14 cellular contexts compared by ENCODE assay signal in the genomic region with DNA sequence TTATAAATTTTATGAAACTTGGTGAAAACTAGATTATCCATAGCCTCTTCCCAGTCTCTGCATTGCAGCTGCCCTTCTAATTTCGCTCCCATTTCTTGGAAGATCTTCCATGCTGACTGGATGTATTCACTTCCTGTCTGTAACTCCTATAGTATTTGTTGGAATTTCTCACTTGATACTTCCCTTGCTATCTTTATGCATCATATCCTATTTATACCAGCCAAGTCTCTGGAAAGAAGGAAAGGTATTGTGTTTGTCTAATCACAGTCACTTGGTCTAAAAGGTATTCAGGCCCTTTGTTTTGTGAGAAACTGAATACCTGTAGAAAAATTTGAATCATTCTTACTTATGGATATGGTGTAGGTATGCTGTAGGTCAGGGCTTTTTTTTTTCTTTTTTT.
DNase-seq lines count a peak whose midpoint lies in the region; ATAC-seq and TF ChIP-seq lines count a peak whose summit lies in the region.
"Had no signal": no experiment of that assay in that cellular context is flagged by ENCODE, and none has a peak within 500 bp of the region (broad histone marks: within the 10 kb centered on the region; RNA-seq: fewer than 3 reads in every experiment).

No MANE protein-coding gene starts in this region.

- POLR2A ChIA-PET in RWPE1 (lab: Yijun Ruan, JAX; ENCODE audit: low non-redundant PET), result no interaction called here

- ATAC-seq in left colon, result no peak
- ATAC-seq: CD8-positive, alpha-beta T cell; K562 had no signal

- intact Hi-C loops in Calu3 (cut with micrococcal nuclease; ENCODE audit: unreplicated experiment) (no loop called here), left colon (cut with DNase I, micrococcal nuclease) (no loop called here)

- DNase-seq in Calu3 (no peak), HT1080 (ENCODE audit: low read depth) (peak; percentile 66), RWPE1 (ENCODE audit: low spot score) (peak; percentile 10), dermis blood vessel endothelial cell (peak; percentile 40), HUDEP-2 (lab: John Stamatoyannopoulos, UW; ENCODE audit: unreplicated experiment in 76 of 76) (no peak), left colon (no peak), activated gamma-delta T cell (lab: John Stamatoyannopoulos, UW) (no peak), immature natural killer cell (no peak)
- DNase-seq: CD8-positive, alpha-beta T cell; DMS 273 treated with DMSO at 0.1 percent for 48 hours; GM23248 had no signal

- no peak for TF ChIP-seq CTCF in Calu3 (IDR thresholded peaks at IDR 0.05; ENCODE audit: unreplicated experiment)
- no peak for TF ChIP-seq CTCF in RWPE1 (conservative IDR thresholded peaks at IDR 0.05; ENCODE audit: low read depth)

- H3K4me3 Mint-ChIP-seq in Calu3 (ENCODE audit: low read depth, unreplicated experiment) (no peak overlapping the region), immature natural killer cell (no peak overlapping the region)
- H3K4me3 Mint-ChIP-seq: B cell; CD8-positive, alpha-beta T cell had no signal

- CTCF ChIA-PET in Calu3 (lab: Charles Lee), result no interaction called here
- CTCF ChIA-PET in RWPE1 (lab: Yijun Ruan, JAX), result no interaction called here

- H3K27me3 Mint-ChIP-seq in Calu3 (ENCODE audit: unreplicated experiment) (no peaks in the 10 kb centered on the region), immature natural killer cell (ENCODE audit: low read depth in 3 of 3) (peaks cover 0 to 1% (median 0%) of the 10 kb centered on the region in 3 donors)
- H3K27me3 Mint-ChIP-seq: B cell had no signal

- no peaks in the 10 kb centered on the region for H3K9me3 Mint-ChIP-seq in Calu3 (ENCODE audit: low read depth, unreplicated experiment)
- peaks cover 4 to 68% (median 18%) of the 10 kb centered on the region in 6 donors for H3K9me3 Mint-ChIP-seq in immature natural killer cell

- H3K27ac Mint-ChIP-seq in Calu3 (ENCODE audit: unreplicated experiment) (peak overlapping the region; percentile 44), immature natural killer cell (no peak overlapping the region)
- H3K27ac Mint-ChIP-seq: B cell; CD8-positive, alpha-beta T cell had no signal

- H3K36me3 Mint-ChIP-seq in Calu3 (ENCODE audit: insufficient read depth, unreplicated experiment) (no peaks in the 10 kb centered on the region), immature natural killer cell (no peaks in the 10 kb centered on the region)
- H3K36me3 Mint-ChIP-seq: CD8-positive, alpha-beta T cell had no signal

- H3K27ac ChIP-seq in RWPE1, result no peak overlapping the region
- H3K27ac ChIP-seq: BLaER1 treated with 17β-estradiol and CSF1 and Interleukin-3, amounts not matched to agents 10 nM and 100 nM; GM23248 had no signal

- peaks cover 5% of the 10 kb centered on the region for H3K4me1 Mint-ChIP-seq in Calu3 (ENCODE audit: low read depth, unreplicated experiment)
- no peaks in the 10 kb centered on the region for H3K4me1 Mint-ChIP-seq in immature natural killer cell
- H3K4me1 Mint-ChIP-seq: B cell had no signal

- no TSS peak for BruUV-seq in Calu3 (replicated peaks; lab: Mats Ljungman, UMichigan)

Comparison
In these comparisons a context has a peak if more than half of its experiments do, and no peak if none do; other contexts are left out.
1. DNase-seq: peak in HT1080 (single experiment), RWPE1 (single experiment) and dermis blood vessel endothelial cell (single experiment); none in Calu3 (single experiment), HUDEP-2 (0 of 76), left colon (0 of 2), activated gamma-delta T cell (single experiment) and immature natural killer cell (0 of 3).